8 cellular contexts compared by ENCODE assay signal in genomic region chr2:48601349-48601748, GRCh38. TPM values are rescaled to one million over a fixed set of nuclear protein-coding genes. Genes with fewer than 3 reads are reported as not detected.
DNase-seq lines count a peak whose midpoint lies in the region; ATAC-seq and TF ChIP-seq lines count a peak whose summit lies in the region.

No MANE protein-coding gene starts in this region.

- TF ChIP-seq CTCF in WI38 (IDR thresholded peaks at IDR 0.05; ENCODE audit: low read depth, low read length): peak; percentile 62
- no peak for TF ChIP-seq CTCF in mesothelial cell of epicardium (IDR thresholded peaks at IDR 0.05; ENCODE audit: unreplicated experiment)

- H3K4me1 Mint-ChIP-seq in activated CD4-positive, alpha-beta T cell treated with anti-CD3 and anti-CD28 coated beads, Interleukin-2, amount 10 ng/mL, durations not matched to agents 7 days and 5 days: no peaks in the 10 kb centered on the region
- H3K4me1 Mint-ChIP-seq in mesothelial cell of epicardium: peaks cover 12% of the 10 kb centered on the region
- H3K4me1 Mint-ChIP-seq in activated T-cell treated with anti-CD3 and anti-CD28 coated beads, Interleukin-2, amount 50 U/mL, for 24 hours (ENCODE audit: low read depth): no peaks in the 10 kb centered on the region

- H3K36me3 Mint-ChIP-seq in activated CD4-positive, alpha-beta T cell treated with anti-CD3 and anti-CD28 coated beads, Interleukin-2, amount 10 ng/mL, durations not matched to agents 7 days and 5 days (ENCODE audit: low read depth): no peaks in the 10 kb centered on the region
- H3K36me3 Mint-ChIP-seq in mesothelial cell of epicardium: peaks cover 22% of the 10 kb centered on the region
- no peaks in the 10 kb centered on the region for H3K36me3 Mint-ChIP-seq in activated T-cell treated with anti-CD3 and anti-CD28 coated beads, Interleukin-2, amount 50 U/mL, for 24 hours (ENCODE audit: low read depth)

- CTCF ChIA-PET in activated CD4-positive, alpha-beta T cell treated with anti-CD3 and anti-CD28 coated beads, Interleukin-2, amount 10 ng/mL, durations not matched to agents 7 days and 5 days (lab: Charles Lee): no interaction called here

- peak; percentile 7 for DNase-seq in activated CD4-positive, alpha-beta T cell treated with anti-CD3 and anti-CD28 coated beads, Interleukin-2, amount 10 ng/mL, durations not matched to agents 7 days and 5 days
- DNase-seq in activated CD4-positive, alpha-beta T cell treated with anti-CD3 and anti-CD28 coated beads, Interleukin-2, amount 50 U/mL, for 4 hours: no peak
- DNase-seq in HuH-7 (ENCODE audit: low spot score) (peak; percentile 8), left lobe of liver (ENCODE audit: low spot score) (no peak), mesothelial cell of epicardium (ENCODE audit: low spot score in 2 of 2, unreplicated experiment in 2 of 2) (no peak)
- DNase-seq in activated T-cell treated with anti-CD3 and anti-CD28 coated beads, Interleukin-2, amount 50 U/mL, for 24 hours: no peak

- POLR2A ChIA-PET in activated CD4-positive, alpha-beta T cell treated with anti-CD3 and anti-CD28 coated beads, Interleukin-2, amount 10 ng/mL, durations not matched to agents 7 days and 5 days (lab: Charles Lee): no interaction called here

- no peak overlapping the region for H3K4me3 Mint-ChIP-seq in activated CD4-positive, alpha-beta T cell treated with anti-CD3 and anti-CD28 coated beads, Interleukin-2, amount 10 ng/mL, durations not matched to agents 7 days and 5 days
- H3K4me3 Mint-ChIP-seq in mesothelial cell of epicardium: no peak overlapping the region
- no peak overlapping the region for H3K4me3 Mint-ChIP-seq in activated T-cell treated with anti-CD3 and anti-CD28 coated beads, Interleukin-2, amount 50 U/mL, for 24 hours

- H3K9me3 Mint-ChIP-seq in activated CD4-positive, alpha-beta T cell treated with anti-CD3 and anti-CD28 coated beads, Interleukin-2, amount 10 ng/mL, durations not matched to agents 7 days and 5 days: no peaks in the 10 kb centered on the region
- H3K9me3 Mint-ChIP-seq in mesothelial cell of epicardium: no peaks in the 10 kb centered on the region
- H3K9me3 Mint-ChIP-seq in activated T-cell treated with anti-CD3 and anti-CD28 coated beads, Interleukin-2, amount 50 U/mL, for 24 hours: no peaks in the 10 kb centered on the region

- H3K27me3 Mint-ChIP-seq in activated CD4-positive, alpha-beta T cell treated with anti-CD3 and anti-CD28 coated beads, Interleukin-2, amount 10 ng/mL, durations not matched to agents 7 days and 5 days: peaks cover 8% of the 10 kb centered on the region
- H3K27me3 Mint-ChIP-seq in mesothelial cell of epicardium (ENCODE audit: low read depth): no peaks in the 10 kb centered on the region
- peaks cover 3% of the 10 kb centered on the region for H3K27me3 Mint-ChIP-seq in activated T-cell treated with anti-CD3 and anti-CD28 coated beads, Interleukin-2, amount 50 U/mL, for 24 hours

- no peak overlapping the region for H3K4me3 ChIP-seq in WI38 (ENCODE audit: low read depth, low read length)

- H3K27ac Mint-ChIP-seq in activated CD4-positive, alpha-beta T cell treated with anti-CD3 and anti-CD28 coated beads, Interleukin-2, amount 10 ng/mL, durations not matched to agents 7 days and 5 days: no peak overlapping the region
- H3K27ac Mint-ChIP-seq in mesothelial cell of epicardium: no peak overlapping the region
- H3K27ac Mint-ChIP-seq in activated T-cell treated with anti-CD3 and anti-CD28 coated beads, Interleukin-2, amount 50 U/mL, for 24 hours: no peak overlapping the region

- peak; percentile 77 for ATAC-seq in left lobe of liver
- no peak for ATAC-seq in GM18517 (IDR thresholded peaks at IDR 0.05; ENCODE audit: unreplicated experiment)

RNA-seq across cellular contexts. Expression of gene GTF2A1L, which starts 16.3 kb away (rescaled TPM):
- not detected for total RNA-seq in activated CD4-positive, alpha-beta T cell treated with anti-CD3 and anti-CD28 coated beads, Interleukin-2, amount 10 ng/mL, durations not matched to agents 7 days and 5 days
- total RNA-seq in left lobe of liver (not detected), mesothelial cell of epicardium (0.69 TPM in 1 of 3 replicates, not detected in the others)

Comparison
In these comparisons a context has a peak if more than half of its experiments do, and no peak if none do; other contexts are left out.
1. DNase-seq: peak in activated CD4-positive, alpha-beta T cell treated with anti-CD3 and anti-CD28 coated beads, Interleukin-2, amount 10 ng/mL, durations not matched to agents 7 days and 5 days (single experiment) and HuH-7 (single experiment); none in activated CD4-positive, alpha-beta T cell treated with anti-CD3 and anti-CD28 coated beads, Interleukin-2, amount 50 U/mL, for 4 hours (0 of 2), left lobe of liver (single experiment), mesothelial cell of epicardium (0 of 2) and activated T-cell treated with anti-CD3 and anti-CD28 coated beads, Interleukin-2, amount 50 U/mL, for 24 hours (single experiment).